In the genomic region with DNA sequence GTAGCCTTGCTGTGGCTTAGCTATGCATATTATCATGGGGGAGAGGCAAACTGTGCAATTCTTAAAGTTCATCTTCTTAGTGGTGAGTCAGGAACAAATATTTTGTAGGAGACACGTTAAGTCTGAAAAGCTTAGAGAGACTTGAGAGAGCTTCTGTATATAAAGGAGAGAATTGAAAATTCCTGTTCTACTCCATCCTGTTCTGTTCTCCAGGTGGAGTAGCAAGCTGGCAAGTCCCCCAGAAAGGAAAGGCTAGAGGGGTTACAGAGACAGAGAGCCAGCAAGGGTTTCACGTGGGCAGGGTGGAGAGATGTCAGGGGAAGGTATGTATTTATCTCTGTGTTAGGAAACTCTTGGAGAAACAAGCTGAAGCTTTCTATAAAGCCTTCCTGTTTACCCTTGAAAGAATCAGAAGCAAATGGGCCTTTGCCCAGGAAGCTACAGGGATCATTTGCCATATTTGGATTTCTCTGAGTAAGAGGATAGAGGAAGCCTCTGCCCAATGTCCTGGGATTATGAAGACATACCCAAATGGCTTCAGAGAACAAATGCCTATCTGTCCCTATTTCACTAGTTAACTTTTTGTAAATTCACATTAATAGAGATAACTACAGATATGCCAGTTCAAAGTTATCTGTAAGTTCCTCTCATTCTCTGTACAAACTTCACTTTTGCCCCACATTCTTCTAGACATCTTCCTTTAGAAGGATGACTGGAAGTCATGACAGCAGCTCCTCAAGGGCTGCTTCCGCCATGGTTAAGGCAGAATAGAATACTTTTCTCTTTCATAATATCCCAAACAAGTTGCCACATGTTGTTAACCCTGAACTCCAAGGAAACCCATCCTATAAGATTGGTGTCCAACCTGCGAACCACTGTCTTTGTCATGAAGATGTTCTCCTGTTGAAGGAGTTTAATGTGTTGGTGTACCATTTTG, we compare ENCODE assay signal across 1 cellular context.
A peak's percentile ranks its signal among the peaks of the same experiment; 100 is the strongest.
TF ChIP-seq lines count a peak whose summit lies in the region.

No MANE protein-coding gene starts in this region.

TF ChIP-seq in HepG2, 621 proteins besides CTCF, POLR2A, EP300 and RAD21 (continued from another document and continues in another):
- TF ChIP-seq ZSCAN20 (CRISPR knock-in tag; IDR thresholded peaks at IDR 0.05; ENCODE audit: borderline replicate concordance) (no peak), KDM2A (CRISPR knock-in tag; IDR thresholded peaks at IDR 0.05; ENCODE audit: borderline replicate concordance, low read depth) (no peak), ZC3H13 (CRISPR knock-in tag; IDR thresholded peaks at IDR 0.05) (no peak), ZNF331 (CRISPR knock-in tag; IDR thresholded peaks at IDR 0.05) (no peak), MTF2 (CRISPR knock-in tag; IDR thresholded peaks at IDR 0.05; ENCODE audit: borderline replicate concordance) (no peak), KDM4B (CRISPR knock-in tag; IDR thresholded peaks at IDR 0.05) (no peak), ZNF225 (CRISPR knock-in tag; IDR thresholded peaks at IDR 0.05) (no peak), RBFOX2 (IDR thresholded peaks at IDR 0.05; ENCODE audit: low read depth, low read length) (no peak), ZNF792 (CRISPR knock-in tag; IDR thresholded peaks at IDR 0.05) (peak; percentile 62; the same call in 1 of the 2 replicates), FOXA3 (CRISPR knock-in tag; IDR thresholded peaks at IDR 0.05) (peak; percentile 91), ZKSCAN1 (IDR thresholded peaks at IDR 0.05; ENCODE audit: low read length) (no peak), U2AF1 (optimal IDR thresholded peaks at IDR 0.05; ENCODE audit: low read depth, low read length) (no peak), IKZF1 (IDR thresholded peaks at IDR 0.05) (no peak), THYN1 (CRISPR knock-in tag; IDR thresholded peaks at IDR 0.05; ENCODE audit: borderline replicate concordance, low read depth) (no peak), ZNF549 (CRISPR knock-in tag; IDR thresholded peaks at IDR 0.05) (no peak), PCBP1 (IDR thresholded peaks at IDR 0.05; ENCODE audit: borderline replicate concordance, low read depth, low read length) (no peak), PAWR (CRISPR knock-in tag; IDR thresholded peaks at IDR 0.05; ENCODE audit: borderline replicate concordance) (no peak), CEBPG (CRISPR knock-in tag; IDR thresholded peaks at IDR 0.05) (peak; percentile 69), ZC3H4 (CRISPR knock-in tag; IDR thresholded peaks at IDR 0.05; ENCODE audit: borderline replicate concordance) (no peak), ZSCAN12 (CRISPR knock-in tag; IDR thresholded peaks at IDR 0.05) (no peak), GABPA (IDR thresholded peaks at IDR 0.05; ENCODE audit: low read depth, low read length) (no peak), GABPA (CRISPR knock-in tag; IDR thresholded peaks at IDR 0.05; ENCODE audit: low read depth) (peak; percentile 60; the same call in 1 of the 2 replicates), PHB2 (IDR thresholded peaks at IDR 0.05; ENCODE audit: partially characterized antibody) (no peak), ZNF747 (CRISPR knock-in tag; IDR thresholded peaks at IDR 0.05; ENCODE audit: borderline replicate concordance) (no peak), FIP1L1 (IDR thresholded peaks at IDR 0.05; ENCODE audit: borderline replicate concordance, insufficient read depth, low read depth, low read length) (no peak), MTA3 (CRISPR knock-in tag; IDR thresholded peaks at IDR 0.05) (no peak), ZNF317 (CRISPR knock-in tag; IDR thresholded peaks at IDR 0.05) (no peak; the same call in none of the 2 replicates), MXD4 (CRISPR knock-in tag; IDR thresholded peaks at IDR 0.05) (no peak), SMC3 (IDR thresholded peaks at IDR 0.05; ENCODE audit: low read length) (no peak), TEAD2 (CRISPR knock-in tag; IDR thresholded peaks at IDR 0.05) (no peak), HOXA3 (CRISPR knock-in tag; IDR thresholded peaks at IDR 0.05) (peak; percentile 59; the same call in 1 of the 2 replicates), ZNF496 (CRISPR knock-in tag; IDR thresholded peaks at IDR 0.05; ENCODE audit: insufficient replicate concordance) (no peak), TARDBP (CRISPR knock-in tag; IDR thresholded peaks at IDR 0.05) (peak; percentile 71; the same call in 1 of the 2 replicates), KAT8 (CRISPR knock-in tag; IDR thresholded peaks at IDR 0.05) (0 out of 2 replicates have a peak, but pooled peaks have one; percentile 20), BHLHE40 (IDR thresholded peaks at IDR 0.05; ENCODE audit: low read length) (no peak), IRF2 (CRISPR knock-in tag; IDR thresholded peaks at IDR 0.05) (peak; percentile 78), ISL2 (CRISPR knock-in tag; IDR thresholded peaks at IDR 0.05) (peak; percentile 60; the same call in 1 of the 2 replicates), U2AF2 (IDR thresholded peaks at IDR 0.05; ENCODE audit: low read depth, low read length) (no peak), REXO4 (CRISPR knock-in tag; IDR thresholded peaks at IDR 0.05; ENCODE audit: borderline replicate concordance) (no peak), EHMT2 (IDR thresholded peaks at IDR 0.05; ENCODE audit: borderline replicate concordance, low read depth, low read length) (peak; percentile 61; the same call in 1 of the 2 replicates), MTF1 (CRISPR knock-in tag; IDR thresholded peaks at IDR 0.05) (no peak), ZNF570 (CRISPR knock-in tag; IDR thresholded peaks at IDR 0.05; ENCODE audit: borderline replicate concordance) (no peak), NFATC3 (CRISPR knock-in tag; IDR thresholded peaks at IDR 0.05) (no peak), ZNF224 (CRISPR knock-in tag; IDR thresholded peaks at IDR 0.05) (no peak), SIX4 (CRISPR knock-in tag; IDR thresholded peaks at IDR 0.05) (no peak), CHCHD3 (CRISPR knock-in tag; IDR thresholded peaks at IDR 0.05) (no peak), ZNF510 (CRISPR knock-in tag; IDR thresholded peaks at IDR 0.05; ENCODE audit: low read depth) (no peak), KDM5B (CRISPR knock-in tag; IDR thresholded peaks at IDR 0.05; ENCODE audit: borderline replicate concordance) (no peak)
- TF ChIP-seq, protein P1, sequence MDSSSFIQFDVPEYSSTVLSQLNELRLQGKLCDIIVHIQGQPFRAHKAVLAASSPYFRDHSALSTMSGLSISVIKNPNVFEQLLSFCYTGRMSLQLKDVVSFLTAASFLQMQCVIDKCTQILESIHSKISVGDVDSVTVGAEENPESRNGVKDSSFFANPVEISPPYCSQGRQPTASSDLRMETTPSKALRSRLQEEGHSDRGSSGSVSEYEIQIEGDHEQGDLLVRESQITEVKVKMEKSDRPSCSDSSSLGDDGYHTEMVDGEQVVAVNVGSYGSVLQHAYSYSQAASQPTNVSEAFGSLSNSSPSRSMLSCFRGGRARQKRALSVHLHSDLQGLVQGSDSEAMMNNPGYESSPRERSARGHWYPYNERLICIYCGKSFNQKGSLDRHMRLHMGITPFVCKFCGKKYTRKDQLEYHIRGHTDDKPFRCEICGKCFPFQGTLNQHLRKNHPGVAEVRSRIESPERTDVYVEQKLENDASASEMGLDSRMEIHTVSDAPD (CRISPR knock-in tag; IDR thresholded peaks at IDR 0.05) = no peak
- TF ChIP-seq, protein P2, sequence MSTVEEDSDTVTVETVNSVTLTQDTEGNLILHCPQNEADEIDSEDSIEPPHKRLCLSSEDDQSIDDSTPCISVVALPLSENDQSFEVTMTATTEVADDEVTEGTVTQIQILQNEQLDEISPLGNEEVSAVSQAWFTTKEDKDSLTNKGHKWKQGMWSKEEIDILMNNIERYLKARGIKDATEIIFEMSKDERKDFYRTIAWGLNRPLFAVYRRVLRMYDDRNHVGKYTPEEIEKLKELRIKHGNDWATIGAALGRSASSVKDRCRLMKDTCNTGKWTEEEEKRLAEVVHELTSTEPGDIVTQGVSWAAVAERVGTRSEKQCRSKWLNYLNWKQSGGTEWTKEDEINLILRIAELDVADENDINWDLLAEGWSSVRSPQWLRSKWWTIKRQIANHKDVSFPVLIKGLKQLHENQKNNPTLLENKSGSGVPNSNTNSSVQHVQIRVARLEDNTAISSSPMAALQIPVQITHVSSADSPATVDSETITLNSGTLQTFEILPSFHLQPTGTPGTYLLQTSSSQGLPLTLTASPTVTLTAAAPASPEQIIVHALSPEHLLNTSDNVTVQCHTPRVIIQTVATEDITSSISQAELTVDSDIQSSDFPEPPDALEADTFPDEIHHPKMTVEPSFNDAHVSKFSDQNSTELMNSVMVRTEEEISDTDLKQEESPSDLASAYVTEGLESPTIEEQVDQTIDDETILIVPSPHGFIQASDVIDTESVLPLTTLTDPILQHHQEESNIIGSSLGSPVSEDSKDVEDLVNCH (CRISPR knock-in tag; IDR thresholded peaks at IDR 0.05) = no peak
- TF ChIP-seq, protein P3, sequence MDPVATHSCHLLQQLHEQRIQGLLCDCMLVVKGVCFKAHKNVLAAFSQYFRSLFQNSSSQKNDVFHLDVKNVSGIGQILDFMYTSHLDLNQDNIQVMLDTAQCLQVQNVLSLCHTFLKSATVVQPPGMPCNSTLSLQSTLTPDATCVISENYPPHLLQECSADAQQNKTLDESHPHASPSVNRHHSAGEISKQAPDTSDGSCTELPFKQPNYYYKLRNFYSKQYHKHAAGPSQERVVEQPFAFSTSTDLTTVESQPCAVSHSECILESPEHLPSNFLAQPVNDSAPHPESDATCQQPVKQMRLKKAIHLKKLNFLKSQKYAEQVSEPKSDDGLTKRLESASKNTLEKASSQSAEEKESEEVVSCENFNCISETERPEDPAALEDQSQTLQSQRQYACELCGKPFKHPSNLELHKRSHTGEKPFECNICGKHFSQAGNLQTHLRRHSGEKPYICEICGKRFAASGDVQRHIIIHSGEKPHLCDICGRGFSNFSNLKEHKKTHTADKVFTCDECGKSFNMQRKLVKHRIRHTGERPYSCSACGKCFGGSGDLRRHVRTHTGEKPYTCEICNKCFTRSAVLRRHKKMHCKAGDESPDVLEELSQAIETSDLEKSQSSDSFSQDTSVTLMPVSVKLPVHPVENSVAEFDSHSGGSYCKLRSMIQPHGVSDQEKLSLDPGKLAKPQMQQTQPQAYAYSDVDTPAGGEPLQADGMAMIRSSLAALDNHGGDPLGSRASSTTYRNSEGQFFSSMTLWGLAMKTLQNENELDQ (CRISPR knock-in tag; IDR thresholded peaks at IDR 0.05; ENCODE audit: borderline replicate concordance) = no peak
- TF ChIP-seq, protein P4, sequence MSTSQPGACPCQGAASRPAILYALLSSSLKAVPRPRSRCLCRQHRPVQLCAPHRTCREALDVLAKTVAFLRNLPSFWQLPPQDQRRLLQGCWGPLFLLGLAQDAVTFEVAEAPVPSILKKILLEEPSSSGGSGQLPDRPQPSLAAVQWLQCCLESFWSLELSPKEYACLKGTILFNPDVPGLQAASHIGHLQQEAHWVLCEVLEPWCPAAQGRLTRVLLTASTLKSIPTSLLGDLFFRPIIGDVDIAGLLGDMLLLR (CRISPR knock-in tag; IDR thresholded peaks at IDR 0.05) = no peak
- TF ChIP-seq, protein P5, sequence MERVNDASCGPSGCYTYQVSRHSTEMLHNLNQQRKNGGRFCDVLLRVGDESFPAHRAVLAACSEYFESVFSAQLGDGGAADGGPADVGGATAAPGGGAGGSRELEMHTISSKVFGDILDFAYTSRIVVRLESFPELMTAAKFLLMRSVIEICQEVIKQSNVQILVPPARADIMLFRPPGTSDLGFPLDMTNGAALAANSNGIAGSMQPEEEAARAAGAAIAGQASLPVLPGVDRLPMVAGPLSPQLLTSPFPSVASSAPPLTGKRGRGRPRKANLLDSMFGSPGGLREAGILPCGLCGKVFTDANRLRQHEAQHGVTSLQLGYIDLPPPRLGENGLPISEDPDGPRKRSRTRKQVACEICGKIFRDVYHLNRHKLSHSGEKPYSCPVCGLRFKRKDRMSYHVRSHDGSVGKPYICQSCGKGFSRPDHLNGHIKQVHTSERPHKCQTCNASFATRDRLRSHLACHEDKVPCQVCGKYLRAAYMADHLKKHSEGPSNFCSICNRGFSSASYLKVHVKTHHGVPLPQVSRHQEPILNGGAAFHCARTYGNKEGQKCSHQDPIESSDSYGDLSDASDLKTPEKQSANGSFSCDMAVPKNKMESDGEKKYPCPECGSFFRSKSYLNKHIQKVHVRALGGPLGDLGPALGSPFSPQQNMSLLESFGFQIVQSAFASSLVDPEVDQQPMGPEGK (CRISPR knock-in tag; IDR thresholded peaks at IDR 0.05) = no peak
- TF ChIP-seq, protein P6, sequence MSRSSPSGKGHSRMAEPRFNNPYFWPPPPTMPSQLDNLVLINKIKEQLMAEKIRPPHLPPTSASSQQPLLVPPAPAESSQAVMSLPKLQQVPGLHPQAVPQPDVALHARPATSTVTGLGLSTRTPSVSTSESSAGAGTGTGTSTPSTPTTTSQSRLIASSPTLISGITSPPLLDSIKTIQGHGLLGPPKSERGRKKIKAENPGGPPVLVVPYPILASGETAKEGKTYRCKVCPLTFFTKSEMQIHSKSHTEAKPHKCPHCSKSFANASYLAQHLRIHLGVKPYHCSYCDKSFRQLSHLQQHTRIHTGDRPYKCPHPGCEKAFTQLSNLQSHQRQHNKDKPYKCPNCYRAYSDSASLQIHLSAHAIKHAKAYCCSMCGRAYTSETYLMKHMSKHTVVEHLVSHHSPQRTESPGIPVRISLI (CRISPR knock-in tag; IDR thresholded peaks at IDR 0.05; ENCODE audit: borderline replicate concordance) = no peak
- TF ChIP-seq, protein P7, sequence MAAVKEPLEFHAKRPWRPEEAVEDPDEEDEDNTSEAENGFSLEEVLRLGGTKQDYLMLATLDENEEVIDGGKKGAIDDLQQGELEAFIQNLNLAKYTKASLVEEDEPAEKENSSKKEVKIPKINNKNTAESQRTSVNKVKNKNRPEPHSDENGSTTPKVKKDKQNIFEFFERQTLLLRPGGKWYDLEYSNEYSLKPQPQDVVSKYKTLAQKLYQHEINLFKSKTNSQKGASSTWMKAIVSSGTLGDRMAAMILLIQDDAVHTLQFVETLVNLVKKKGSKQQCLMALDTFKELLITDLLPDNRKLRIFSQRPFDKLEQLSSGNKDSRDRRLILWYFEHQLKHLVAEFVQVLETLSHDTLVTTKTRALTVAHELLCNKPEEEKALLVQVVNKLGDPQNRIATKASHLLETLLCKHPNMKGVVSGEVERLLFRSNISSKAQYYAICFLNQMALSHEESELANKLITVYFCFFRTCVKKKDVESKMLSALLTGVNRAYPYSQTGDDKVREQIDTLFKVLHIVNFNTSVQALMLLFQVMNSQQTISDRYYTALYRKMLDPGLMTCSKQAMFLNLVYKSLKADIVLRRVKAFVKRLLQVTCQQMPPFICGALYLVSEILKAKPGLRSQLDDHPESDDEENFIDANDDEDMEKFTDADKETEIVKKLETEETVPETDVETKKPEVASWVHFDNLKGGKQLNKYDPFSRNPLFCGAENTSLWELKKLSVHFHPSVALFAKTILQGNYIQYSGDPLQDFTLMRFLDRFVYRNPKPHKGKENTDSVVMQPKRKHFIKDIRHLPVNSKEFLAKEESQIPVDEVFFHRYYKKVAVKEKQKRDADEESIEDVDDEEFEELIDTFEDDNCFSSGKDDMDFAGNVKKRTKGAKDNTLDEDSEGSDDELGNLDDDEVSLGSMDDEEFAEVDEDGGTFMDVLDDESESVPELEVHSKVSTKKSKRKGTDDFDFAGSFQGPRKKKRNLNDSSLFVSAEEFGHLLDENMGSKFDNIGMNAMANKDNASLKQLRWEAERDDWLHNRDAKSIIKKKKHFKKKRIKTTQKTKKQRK (IDR thresholded peaks at IDR 0.05; ENCODE audit: low read length) = no peak
- TF ChIP-seq, protein P8, sequence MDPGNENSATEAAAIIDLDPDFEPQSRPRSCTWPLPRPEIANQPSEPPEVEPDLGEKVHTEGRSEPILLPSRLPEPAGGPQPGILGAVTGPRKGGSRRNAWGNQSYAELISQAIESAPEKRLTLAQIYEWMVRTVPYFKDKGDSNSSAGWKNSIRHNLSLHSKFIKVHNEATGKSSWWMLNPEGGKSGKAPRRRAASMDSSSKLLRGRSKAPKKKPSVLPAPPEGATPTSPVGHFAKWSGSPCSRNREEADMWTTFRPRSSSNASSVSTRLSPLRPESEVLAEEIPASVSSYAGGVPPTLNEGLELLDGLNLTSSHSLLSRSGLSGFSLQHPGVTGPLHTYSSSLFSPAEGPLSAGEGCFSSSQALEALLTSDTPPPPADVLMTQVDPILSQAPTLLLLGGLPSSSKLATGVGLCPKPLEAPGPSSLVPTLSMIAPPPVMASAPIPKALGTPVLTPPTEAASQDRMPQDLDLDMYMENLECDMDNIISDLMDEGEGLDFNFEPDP (CRISPR knock-in tag; conservative IDR thresholded peaks at IDR 0.05) = no peak
